11 cellular contexts compared by ENCODE assay signal in genomic region chr15:52180851-52181450, GRCh38. TPM values are rescaled to one million over a fixed set of nuclear protein-coding genes. Genes with fewer than 3 reads are reported as not detected.
DNase-seq lines count a peak whose midpoint lies in the region; ATAC-seq and TF ChIP-seq lines count a peak whose summit lies in the region.
"Had no signal": no experiment of that assay in that cellular context is flagged by ENCODE, and none has a peak within 500 bp of the region (broad histone marks: within the 10 kb centered on the region; RNA-seq: fewer than 3 reads in every experiment).

No MANE protein-coding gene starts in this region.

- CTCF ChIA-PET in SK-N-SH (lab: Yijun Ruan, JAX), result no interaction called here
- CTCF ChIA-PET in activated CD4-positive, alpha-beta memory T cell treated with anti-CD3 and anti-CD28 coated beads for 36 hours (lab: Charles Lee), result no interaction called here

- H3K27me3 ChIP-seq in SK-N-SH (ENCODE audit: insufficient read depth) (no peaks in the 10 kb centered on the region), spleen (replicated peaks in 1 of 7) (peaks cover 0 to 20% (median 0%) of the 10 kb centered on the region in 7 donors), upper lobe of left lung (no peaks in the 10 kb centered on the region)

- ATAC-seq in SK-N-SH treated with all-trans-retinoic acid at 6 μM for 48 hours (no peak), upper lobe of left lung (ENCODE audit: low FRiP score in 2 of 2) (no peak)

- H3K4me3 ChIP-seq in SK-N-SH (ENCODE audit: low read depth in 2 of 2, low read length in 1 of 2) (no peak overlapping the region), spleen (peak overlapping the region in 5 of 8 donors; percentile 51 to 90 (median 73)), upper lobe of left lung (peak overlapping the region in 1 of 4 donors; percentile 92)

- TF ChIP-seq POLR2A in spleen (IDR thresholded peaks at IDR 0.05), result no peak
- no peak for TF ChIP-seq POLR2A in upper lobe of left lung (IDR thresholded peaks at IDR 0.05)

- intact Hi-C loops in activated CD4-positive, alpha-beta memory T cell treated with anti-CD3 and anti-CD28 coated beads for 36 hours (cut with micrococcal nuclease), result loop anchor here (1.0 kb wide), 1 partner anchor 46 kb away; no protein-coding TSS in a partner anchor
- intact Hi-C loops in spleen (cut with DNase I; ENCODE audit: low total_unique reads), result no loop called here

- H3K4me1 ChIP-seq in SK-N-SH (ENCODE audit: control insufficient read depth in 1 of 2, insufficient read depth in 2 of 2, low read depth in 1 of 2, low read length in 1 of 2), result peaks cover 7 to 11% of the 10 kb centered on the region in 2 experiments; a peak in 1 of 4 replicates
- peaks cover 16 to 44% (median 25%) of the 10 kb centered on the region in 6 donors for H3K4me1 ChIP-seq in spleen
- peaks cover 6 to 17% (median 13%) of the 10 kb centered on the region in 4 donors for H3K4me1 ChIP-seq in upper lobe of left lung

- POLR2A ChIA-PET in SK-N-SH (lab: Yijun Ruan, JAX), result interaction anchor here (2.3 kb wide), 1 partner anchor 209 kb away, joined by 11 read pairs; the partner anchor contains the start of gene LEO1
- POLR2A ChIA-PET in activated CD4-positive, alpha-beta memory T cell treated with anti-CD3 and anti-CD28 coated beads for 36 hours (lab: Charles Lee), result interaction anchor here (1.0 kb wide), 1 partner anchor 122 kb away, joined by 3 read pairs; no protein-coding TSS in a partner anchor

- no peak overlapping the region for H3K9ac ChIP-seq in SK-N-SH

- H3K36me3 Mint-ChIP-seq in activated CD4-positive, alpha-beta memory T cell treated with anti-CD3 and anti-CD28 coated beads for 36 hours, result peaks cover 1% of the 10 kb centered on the region
- no peaks in the 10 kb centered on the region for H3K36me3 Mint-ChIP-seq in glutamatergic neuron (ENCODE audit: unreplicated experiment)

- TF ChIP-seq EP300 in SK-N-SH (IDR thresholded peaks at IDR 0.05; ENCODE audit: borderline replicate concordance in 1 of 2, low read depth in 1 of 2, low read length in 1 of 2) (no peak), upper lobe of left lung (IDR thresholded peaks at IDR 0.05) (no peak)

- H3K9me2 ChIP-seq in SK-N-SH, result no peaks in the 10 kb centered on the region

- no peaks in the 10 kb centered on the region for H3K27me3 Mint-ChIP-seq in activated CD4-positive, alpha-beta memory T cell treated with anti-CD3 and anti-CD28 coated beads for 36 hours
- peaks cover 7% of the 10 kb centered on the region for H3K27me3 Mint-ChIP-seq in glutamatergic neuron (ENCODE audit: unreplicated experiment)

- peaks cover 28% of the 10 kb centered on the region for H3K4me1 Mint-ChIP-seq in activated CD4-positive, alpha-beta memory T cell treated with anti-CD3 and anti-CD28 coated beads for 36 hours (ENCODE audit: low read depth)
- peaks cover 2% of the 10 kb centered on the region for H3K4me1 Mint-ChIP-seq in glutamatergic neuron (ENCODE audit: low read depth, unreplicated experiment)

- H3K27ac Mint-ChIP-seq in activated CD4-positive, alpha-beta memory T cell treated with anti-CD3 and anti-CD28 coated beads for 36 hours, result no peak overlapping the region
- H3K27ac Mint-ChIP-seq in glutamatergic neuron (ENCODE audit: unreplicated experiment), result peak overlapping the region; percentile 55

- H3K9me3 ChIP-seq in SK-N-SH (no peaks in the 10 kb centered on the region), spleen (peaks cover 0 to 2% (median 0%) of the 10 kb centered on the region in 8 donors), upper lobe of left lung (no peaks in the 10 kb centered on the region)

- H3K4me2 ChIP-seq in SK-N-SH, result 0 out of 2 replicates have a peak overlapping the region, but pooled peaks have one; percentile 82

- no peak overlapping the region for H2AFZ ChIP-seq in SK-N-SH (ENCODE audit: low read depth)

- TF ChIP-seq RAD21 in SK-N-SH (IDR thresholded peaks at IDR 0.05; ENCODE audit: low read length), result no peak

- peaks cover 3% of the 10 kb centered on the region for H3K9me3 Mint-ChIP-seq in activated CD4-positive, alpha-beta memory T cell treated with anti-CD3 and anti-CD28 coated beads for 36 hours
- peaks cover 3% of the 10 kb centered on the region for H3K9me3 Mint-ChIP-seq in glutamatergic neuron (ENCODE audit: unreplicated experiment)
- H3K9me3 Mint-ChIP-seq: dendritic cell treated with granulocyte-macrophage colony-stimulating factor and Interleukin-4, amounts not matched to agents 40 ng/mL and 50 ng/mL, for 4 days had no signal

- TF ChIP-seq CTCF in SK-N-SH (IDR thresholded peaks at IDR 0.05), result no peak
- no peak for TF ChIP-seq CTCF in glutamatergic neuron (IDR thresholded peaks at IDR 0.05; ENCODE audit: partially characterized antibody, unreplicated experiment)
- TF ChIP-seq CTCF in spleen (IDR thresholded peaks at IDR 0.05 in 8 of 11, conservative IDR thresholded peaks at IDR 0.05 in 3 of 11), result no peak
- TF ChIP-seq CTCF in upper lobe of left lung (IDR thresholded peaks at IDR 0.05), result no peak

- H3K27ac ChIP-seq in SK-N-SH (ENCODE audit: low read depth in 2 of 2, low read length in 1 of 2) (no peak overlapping the region), spleen (peak overlapping the region in 7 of 8 donors; percentile 89 to 99 (median 94)), upper lobe of left lung (peak overlapping the region in 1 of 4 donors; percentile 91)

- 85% methylated on average over 10 of the region's 10 CpGs for WGBS in SK-N-SH (ENCODE audit: low lambda C conversion rate)
- WGBS in spleen, 5 donors, result 82 to 89% (median 84%) methylated on average over 10 of the region's 10 CpGs
- 83 to 85% methylated on average over 10 of the region's 10 CpGs for WGBS in upper lobe of left lung, 2 donors

- no peaks in the 10 kb centered on the region for H3F3A ChIP-seq in SK-N-SH (replicated peaks; ENCODE audit: insufficient read depth)

- H3K36me3 ChIP-seq in SK-N-SH (replicated peaks in 1 of 2; ENCODE audit: control insufficient read depth in 1 of 2, insufficient read depth in 2 of 2, low read length in 1 of 2) (peaks cover 0 to 7% of the 10 kb centered on the region in 2 experiments), spleen (peaks cover 0 to 12% (median 0%) of the 10 kb centered on the region in 6 donors), upper lobe of left lung (no peaks in the 10 kb centered on the region)

- H3K79me2 ChIP-seq in SK-N-SH (ENCODE audit: insufficient read depth), result peaks cover 32% of the 10 kb centered on the region

- DNase-seq in SK-N-SH (no peak), glutamatergic neuron (no peak), spleen (no peak), upper lobe of left lung (no peak), 8988T (no peak), epidermal melanocyte (ENCODE audit: insufficient read length, low spot score) (no peak)
- no peak for DNase-seq in activated CD4-positive, alpha-beta memory T cell treated with anti-CD3 and anti-CD28 coated beads for 36 hours
- DNase-seq: kidney, NCI-H1436 treated with DMSO at 0.1 percent for 48 hours had no signal

- no peaks in the 10 kb centered on the region for H4K20me1 ChIP-seq in SK-N-SH (ENCODE audit: insufficient read depth)

- H3K4me3 Mint-ChIP-seq in activated CD4-positive, alpha-beta memory T cell treated with anti-CD3 and anti-CD28 coated beads for 36 hours, result peak overlapping the region; percentile 82
- H3K4me3 Mint-ChIP-seq in glutamatergic neuron (ENCODE audit: unreplicated experiment), result peak overlapping the region; percentile 83

TF ChIP-seq in SK-N-SH, 30 proteins besides CTCF, POLR2A, EP300 and RAD21 (continues in another document):
- TF ChIP-seq ZBTB33 (IDR thresholded peaks at IDR 0.05; ENCODE audit: borderline replicate concordance, low read depth), result no peak
- TF ChIP-seq YY1 (IDR thresholded peaks at IDR 0.05; ENCODE audit: low read depth), result no peak
- no peak for TF ChIP-seq ELF1 (IDR thresholded peaks at IDR 0.05)
- no peak for TF ChIP-seq FOXJ3 (CRISPR knock-in tag; IDR thresholded peaks at IDR 0.05)

TF ChIP-seq in SK-N-SH treated with all-trans-retinoic acid at 6 μM for 48 hours, 23 proteins besides CTCF, POLR2A, EP300 and RAD21:
- TF ChIP-seq, protein P1, sequence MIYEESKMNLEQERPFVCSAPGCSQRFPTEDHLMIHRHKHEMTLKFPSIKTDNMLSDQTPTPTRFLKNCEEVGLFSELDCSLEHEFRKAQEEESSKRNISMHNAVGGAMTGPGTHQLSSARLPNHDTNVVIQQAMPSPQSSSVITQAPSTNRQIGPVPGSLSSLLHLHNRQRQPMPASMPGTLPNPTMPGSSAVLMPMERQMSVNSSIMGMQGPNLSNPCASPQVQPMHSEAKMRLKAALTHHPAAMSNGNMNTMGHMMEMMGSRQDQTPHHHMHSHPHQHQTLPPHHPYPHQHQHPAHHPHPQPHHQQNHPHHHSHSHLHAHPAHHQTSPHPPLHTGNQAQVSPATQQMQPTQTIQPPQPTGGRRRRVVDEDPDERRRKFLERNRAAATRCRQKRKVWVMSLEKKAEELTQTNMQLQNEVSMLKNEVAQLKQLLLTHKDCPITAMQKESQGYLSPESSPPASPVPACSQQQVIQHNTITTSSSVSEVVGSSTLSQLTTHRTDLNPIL (CRISPR knock-in tag; IDR thresholded peaks at IDR 0.05; ENCODE audit: low read depth), result no peak
- TF ChIP-seq ARNTL (CRISPR knock-in tag; IDR thresholded peaks at IDR 0.05; ENCODE audit: borderline replicate concordance, low read depth), result no peak

RNA-seq across cellular contexts. Expression of gene GNB5, which starts 10.2 kb away (rescaled TPM):
- 73.7 and 75.9 TPM in 2 replicates for polyA plus RNA-seq in SK-N-SH (2012; rRNA removed)
- polyA plus RNA-seq in SK-N-SH (2012; cell fraction: cytosol; rRNA removed), result 56.1 and 71.8 TPM in 2 replicates
- polyA plus RNA-seq in SK-N-SH (2012; cell fraction: nucleus; rRNA removed), result 50.7 and 59.4 TPM in 2 replicates
- total RNA-seq in activated CD4-positive, alpha-beta memory T cell treated with anti-CD3 and anti-CD28 coated beads for 36 hours, result 10 to 100 TPM; 24.0 to 25.1 TPM
- total RNA-seq in glutamatergic neuron (ENCODE audit: unreplicated experiment), result 28.4 TPM
- 10 to 100 TPM; 25.6 to 43.2 (median 31.3) TPM for total RNA-seq in spleen
- polyA plus RNA-seq in spleen, result 10 to 100 TPM; 18.6 to 20.2 (median 20.0) TPM
- total RNA-seq in upper lobe of left lung, result 10 to 100 TPM; 14.7 to 56.8 (median 31.0) TPM

Comparison
In these comparisons a context has a peak if more than half of its experiments do, and no peak if none do; other contexts are left out.
1. H3K27ac ChIP-seq: peak in spleen (7 of 8); none in SK-N-SH (0 of 2).
2. H3K4me3 ChIP-seq: peak in spleen (5 of 8); none in SK-N-SH (0 of 2).